2 cellular contexts compared by ENCODE assay signal in the genomic region with DNA sequence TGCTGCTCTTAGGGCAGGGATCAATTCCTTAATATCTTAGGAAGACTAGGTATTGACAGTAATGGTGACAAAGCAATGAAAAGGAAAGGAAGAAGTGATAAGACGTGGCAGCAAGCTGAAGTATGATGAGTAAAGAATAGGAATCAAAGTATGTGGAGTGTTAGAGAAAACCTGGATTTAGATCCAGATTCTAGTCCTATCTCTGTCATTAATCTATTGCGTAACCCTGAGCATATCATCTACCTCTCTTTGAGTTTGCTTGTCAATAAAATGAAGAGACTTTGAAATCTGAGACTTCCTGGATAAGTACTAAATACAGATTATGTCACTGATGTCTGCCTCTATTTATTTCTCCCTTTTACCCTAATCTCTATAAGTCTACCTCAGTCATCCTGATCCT.
TF ChIP-seq lines count a peak whose summit lies in the region.

No MANE protein-coding gene starts in this region.

TF ChIP-seq in A549, 52 proteins besides CTCF, POLR2A, EP300 and RAD21 (continued from another document):
- TF ChIP-seq, protein P1, sequence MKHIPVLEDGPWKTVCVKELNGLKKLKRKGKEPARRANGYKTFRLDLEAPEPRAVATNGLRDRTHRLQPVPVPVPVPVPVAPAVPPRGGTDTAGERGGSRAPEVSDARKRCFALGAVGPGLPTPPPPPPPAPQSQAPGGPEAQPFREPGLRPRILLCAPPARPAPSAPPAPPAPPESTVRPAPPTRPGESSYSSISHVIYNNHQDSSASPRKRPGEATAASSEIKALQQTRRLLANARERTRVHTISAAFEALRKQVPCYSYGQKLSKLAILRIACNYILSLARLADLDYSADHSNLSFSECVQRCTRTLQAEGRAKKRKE (CRISPR knock-in tag; IDR thresholded peaks at IDR 0.05; ENCODE audit: low read depth): no peak
- TF ChIP-seq KDM5A (IDR thresholded peaks at IDR 0.05) (no peak), CHD2 (IDR thresholded peaks at IDR 0.05; ENCODE audit: low read length, partially characterized antibody) (no peak), CBX2 (IDR thresholded peaks at IDR 0.05; ENCODE audit: borderline replicate concordance, low read depth) (no peak), CEBPB (IDR thresholded peaks at IDR 0.05) (peak; percentile 79 to 82; a peak in 3 of 4 replicates)
- TF ChIP-seq, protein P2, sequence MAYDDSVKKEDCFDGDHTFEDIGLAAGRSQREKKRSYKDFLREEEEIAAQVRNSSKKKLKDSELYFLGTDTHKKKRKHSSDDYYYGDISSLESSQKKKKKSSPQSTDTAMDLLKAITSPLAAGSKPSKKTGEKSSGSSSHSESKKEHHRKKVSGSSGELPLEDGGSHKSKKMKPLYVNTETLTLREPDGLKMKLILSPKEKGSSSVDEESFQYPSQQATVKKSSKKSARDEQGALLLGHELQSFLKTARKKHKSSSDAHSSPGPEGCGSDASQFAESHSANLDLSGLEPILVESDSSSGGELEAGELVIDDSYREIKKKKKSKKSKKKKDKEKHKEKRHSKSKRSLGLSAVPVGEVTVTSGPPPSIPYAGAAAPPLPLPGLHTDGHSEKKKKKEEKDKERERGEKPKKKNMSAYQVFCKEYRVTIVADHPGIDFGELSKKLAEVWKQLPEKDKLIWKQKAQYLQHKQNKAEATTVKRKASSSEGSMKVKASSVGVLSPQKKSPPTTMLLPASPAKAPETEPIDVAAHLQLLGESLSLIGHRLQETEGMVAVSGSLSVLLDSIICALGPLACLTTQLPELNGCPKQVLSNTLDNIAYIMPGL (CRISPR knock-in tag; IDR thresholded peaks at IDR 0.05; ENCODE audit: borderline replicate concordance): no peak

TF ChIP-seq in HepG2, 621 proteins besides CTCF, POLR2A, EP300 and RAD21 (continued from another document):
- TF ChIP-seq IRX3 (CRISPR knock-in tag; IDR thresholded peaks at IDR 0.05; ENCODE audit: borderline replicate concordance, low read depth) (no peak), CEBPG (CRISPR knock-in tag; IDR thresholded peaks at IDR 0.05) (peak; percentile 68), TARDBP (CRISPR knock-in tag; IDR thresholded peaks at IDR 0.05) (no peak), SIX4 (CRISPR knock-in tag; IDR thresholded peaks at IDR 0.05) (peak; percentile 76; the same call in 1 of the 2 replicates), SIX1 (CRISPR knock-in tag; IDR thresholded peaks at IDR 0.05; ENCODE audit: borderline replicate concordance) (peak; percentile 31; the same call in 1 of the 2 replicates), ATF7 (IDR thresholded peaks at IDR 0.05) (no peak), ATF7 (CRISPR knock-in tag; IDR thresholded peaks at IDR 0.05) (no peak), MIXL1 (CRISPR knock-in tag; IDR thresholded peaks at IDR 0.05) (no peak), PLRG1 (conservative IDR thresholded peaks at IDR 0.05) (no peak)
- TF ChIP-seq, protein P3, sequence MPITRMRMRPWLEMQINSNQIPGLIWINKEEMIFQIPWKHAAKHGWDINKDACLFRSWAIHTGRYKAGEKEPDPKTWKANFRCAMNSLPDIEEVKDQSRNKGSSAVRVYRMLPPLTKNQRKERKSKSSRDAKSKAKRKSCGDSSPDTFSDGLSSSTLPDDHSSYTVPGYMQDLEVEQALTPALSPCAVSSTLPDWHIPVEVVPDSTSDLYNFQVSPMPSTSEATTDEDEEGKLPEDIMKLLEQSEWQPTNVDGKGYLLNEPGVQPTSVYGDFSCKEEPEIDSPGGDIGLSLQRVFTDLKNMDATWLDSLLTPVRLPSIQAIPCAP (CRISPR knock-in tag; IDR thresholded peaks at IDR 0.05; ENCODE audit: low read depth): no peak
- TF ChIP-seq, protein P4, sequence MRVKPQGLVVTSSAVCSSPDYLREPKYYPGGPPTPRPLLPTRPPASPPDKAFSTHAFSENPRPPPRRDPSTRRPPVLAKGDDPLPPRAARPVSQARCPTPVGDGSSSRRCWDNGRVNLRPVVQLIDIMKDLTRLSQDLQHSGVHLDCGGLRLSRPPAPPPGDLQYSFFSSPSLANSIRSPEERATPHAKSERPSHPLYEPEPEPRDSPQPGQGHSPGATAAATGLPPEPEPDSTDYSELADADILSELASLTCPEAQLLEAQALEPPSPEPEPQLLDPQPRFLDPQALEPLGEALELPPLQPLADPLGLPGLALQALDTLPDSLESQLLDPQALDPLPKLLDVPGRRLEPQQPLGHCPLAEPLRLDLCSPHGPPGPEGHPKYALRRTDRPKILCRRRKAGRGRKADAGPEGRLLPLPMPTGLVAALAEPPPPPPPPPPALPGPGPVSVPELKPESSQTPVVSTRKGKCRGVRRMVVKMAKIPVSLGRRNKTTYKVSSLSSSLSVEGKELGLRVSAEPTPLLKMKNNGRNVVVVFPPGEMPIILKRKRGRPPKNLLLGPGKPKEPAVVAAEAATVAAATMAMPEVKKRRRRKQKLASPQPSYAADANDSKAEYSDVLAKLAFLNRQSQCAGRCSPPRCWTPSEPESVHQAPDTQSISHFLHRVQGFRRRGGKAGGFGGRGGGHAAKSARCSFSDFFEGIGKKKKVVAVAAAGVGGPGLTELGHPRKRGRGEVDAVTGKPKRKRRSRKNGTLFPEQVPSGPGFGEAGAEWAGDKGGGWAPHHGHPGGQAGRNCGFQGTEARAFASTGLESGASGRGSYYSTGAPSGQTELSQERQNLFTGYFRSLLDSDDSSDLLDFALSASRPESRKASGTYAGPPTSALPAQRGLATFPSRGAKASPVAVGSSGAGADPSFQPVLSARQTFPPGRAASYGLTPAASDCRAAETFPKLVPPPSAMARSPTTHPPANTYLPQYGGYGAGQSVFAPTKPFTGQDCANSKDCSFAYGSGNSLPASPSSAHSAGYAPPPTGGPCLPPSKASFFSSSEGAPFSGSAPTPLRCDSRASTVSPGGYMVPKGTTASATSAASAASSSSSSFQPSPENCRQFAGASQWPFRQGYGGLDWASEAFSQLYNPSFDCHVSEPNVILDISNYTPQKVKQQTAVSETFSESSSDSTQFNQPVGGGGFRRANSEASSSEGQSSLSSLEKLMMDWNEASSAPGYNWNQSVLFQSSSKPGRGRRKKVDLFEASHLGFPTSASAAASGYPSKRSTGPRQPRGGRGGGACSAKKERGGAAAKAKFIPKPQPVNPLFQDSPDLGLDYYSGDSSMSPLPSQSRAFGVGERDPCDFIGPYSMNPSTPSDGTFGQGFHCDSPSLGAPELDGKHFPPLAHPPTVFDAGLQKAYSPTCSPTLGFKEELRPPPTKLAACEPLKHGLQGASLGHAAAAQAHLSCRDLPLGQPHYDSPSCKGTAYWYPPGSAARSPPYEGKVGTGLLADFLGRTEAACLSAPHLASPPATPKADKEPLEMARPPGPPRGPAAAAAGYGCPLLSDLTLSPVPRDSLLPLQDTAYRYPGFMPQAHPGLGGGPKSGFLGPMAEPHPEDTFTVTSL (CRISPR knock-in tag; IDR thresholded peaks at IDR 0.05; ENCODE audit: borderline replicate concordance): no peak
- TF ChIP-seq, protein P5, sequence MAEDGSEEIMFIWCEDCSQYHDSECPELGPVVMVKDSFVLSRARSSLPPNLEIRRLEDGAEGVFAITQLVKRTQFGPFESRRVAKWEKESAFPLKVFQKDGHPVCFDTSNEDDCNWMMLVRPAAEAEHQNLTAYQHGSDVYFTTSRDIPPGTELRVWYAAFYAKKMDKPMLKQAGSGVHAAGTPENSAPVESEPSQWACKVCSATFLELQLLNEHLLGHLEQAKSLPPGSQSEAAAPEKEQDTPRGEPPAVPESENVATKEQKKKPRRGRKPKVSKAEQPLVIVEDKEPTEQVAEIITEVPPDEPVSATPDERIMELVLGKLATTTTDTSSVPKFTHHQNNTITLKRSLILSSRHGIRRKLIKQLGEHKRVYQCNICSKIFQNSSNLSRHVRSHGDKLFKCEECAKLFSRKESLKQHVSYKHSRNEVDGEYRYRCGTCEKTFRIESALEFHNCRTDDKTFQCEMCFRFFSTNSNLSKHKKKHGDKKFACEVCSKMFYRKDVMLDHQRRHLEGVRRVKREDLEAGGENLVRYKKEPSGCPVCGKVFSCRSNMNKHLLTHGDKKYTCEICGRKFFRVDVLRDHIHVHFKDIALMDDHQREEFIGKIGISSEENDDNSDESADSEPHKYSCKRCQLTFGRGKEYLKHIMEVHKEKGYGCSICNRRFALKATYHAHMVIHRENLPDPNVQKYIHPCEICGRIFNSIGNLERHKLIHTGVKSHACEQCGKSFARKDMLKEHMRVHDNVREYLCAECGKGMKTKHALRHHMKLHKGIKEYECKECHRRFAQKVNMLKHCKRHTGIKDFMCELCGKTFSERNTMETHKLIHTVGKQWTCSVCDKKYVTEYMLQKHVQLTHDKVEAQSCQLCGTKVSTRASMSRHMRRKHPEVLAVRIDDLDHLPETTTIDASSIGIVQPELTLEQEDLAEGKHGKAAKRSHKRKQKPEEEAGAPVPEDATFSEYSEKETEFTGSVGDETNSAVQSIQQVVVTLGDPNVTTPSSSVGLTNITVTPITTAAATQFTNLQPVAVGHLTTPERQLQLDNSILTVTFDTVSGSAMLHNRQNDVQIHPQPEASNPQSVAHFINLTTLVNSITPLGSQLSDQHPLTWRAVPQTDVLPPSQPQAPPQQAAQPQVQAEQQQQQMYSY (CRISPR knock-in tag; IDR thresholded peaks at IDR 0.05): peak; percentile 44; the same call in 1 of the 2 replicates
